Comparison of ENCODE assay signal across 8 cellular contexts in genomic region chr11:7513210-7514098, GRCh38.
DNase-seq lines count a peak whose midpoint lies in the region; ATAC-seq and TF ChIP-seq lines count a peak whose summit lies in the region.

Gene PPFIBP2 (plus strand): TSS chr11:7513999. CDS start chr11:7549476, 35,477 bp downstream.

- DNase-seq in DMS79 treated with DMSO at 0.1 percent for 48 hours (lab: John Stamatoyannopoulos, UW): peak; percentile 66
- no peak for DNase-seq in DMS79 (lab: John Stamatoyannopoulos, UW)
- peak; percentile 72 for DNase-seq in NCI-H1105 treated with DMSO at 0.1 percent for 48 hours (lab: John Stamatoyannopoulos, UW)
- peak; percentile 69 to 73 for DNase-seq in cardiac fibroblast (ENCODE audit: low read depth in 2 of 2)
- peak; percentile 61 for DNase-seq in iris pigment epithelial cell (ENCODE audit: low read depth)
- DNase-seq in stimulated activated CD4-positive, alpha-beta T cell treated with anti-CD3 and anti-CD28 coated beads, Interleukin-12 subunit alpha, Interleukin-12 subunit beta, amount 100 ng/mL, for 24 hours (ENCODE audit: low read depth in 2 of 2): peak; percentile 64 to 80

- ATAC-seq in HG02642 (IDR thresholded peaks at IDR 0.05; ENCODE audit: poor library complexity, unreplicated experiment): peak; percentile 79

- peak within 1 kb of the TSS; percentile 67 for H3K4me3 ChIP-seq in WI38 (ENCODE audit: low read depth, low read length)
- H3K4me3 ChIP-seq in cardiac fibroblast (replicated peaks in 1 of 2; ENCODE audit: low read depth in 2 of 2, low read length in 2 of 2): peak within 1 kb of the TSS; percentile 63 to 70

- TF ChIP-seq CTCF in WI38 (IDR thresholded peaks at IDR 0.05; ENCODE audit: low read depth, low read length) (peak; percentile 58), cardiac fibroblast (IDR thresholded peaks at IDR 0.05; ENCODE audit: low read depth, low read length) (peak; percentile 73)
